In genomic region chr5:5504325-5504724, GRCh38 we compare ENCODE assay signal across 38 cellular contexts.
"Had no signal": no experiment of that assay in that cellular context is flagged by ENCODE, and none has a peak within 500 bp of the region (broad histone marks: within the 10 kb centered on the region; RNA-seq: fewer than 3 reads in every experiment).

No MANE protein-coding gene starts in this region.

- H3K27ac ChIP-seq: KMS-11 had no signal

- H3K36me3 ChIP-seq: MG63 had no signal

- H3K4me3 ChIP-seq: MG63 had no signal

- DNase-seq: Karpas-422, Kasumi-1, KG1, MG63, MM.1S, MV-4-11, NCI-H1048, NCI-H1092, NCI-H1092 treated with DMSO at 0.1 percent for 48 hours, NCI-H1105, NCI-H1105 treated with DMSO at 0.1 percent for 48 hours, NCI-H1417, NCI-H1417 treated with DMSO at 0.1 percent for 48 hours, NCI-H1436, NCI-H1436 treated with DMSO at 0.1 percent for 48 hours, NCI-H146, NCI-H1694, NCI-H1694 treated with DMSO at 0.1 percent for 48 hours, NCI-H187, NCI-H187 treated with DMSO at 0.1 percent for 48 hours, NCI-H1930, NCI-H2029, NCI-H2029 treated with DMSO at 0.1 percent for 48 hours, NCI-H2081, NCI-H2081 treated with DMSO at 0.1 percent for 48 hours, NCI-H2107, NCI-H2171, NCI-H2171 treated with DMSO at 0.1 percent for 48 hours, NCI-H2227 treated with DMSO at 0.1 percent for 48 hours, NCI-H226, NCI-H345, NCI-H446, NCI-H446 treated with DMSO at 0.1 percent for 48 hours, NCI-H510A, NCI-H510A treated with DMSO at 0.1 percent for 48 hours, NCI-H524, NCI-H524 treated with DMSO at 0.1 percent for 48 hours had no signal

- H3K9me3 ChIP-seq: MG63 had no signal
